8 cellular contexts compared by ENCODE assay signal in genomic region chr19:8367327-8368001, GRCh38. TPM values are rescaled to one million over a fixed set of nuclear protein-coding genes. Genes with fewer than 3 reads are reported as not detected.
DNase-seq lines count a peak whose midpoint lies in the region; ATAC-seq and TF ChIP-seq lines count a peak whose summit lies in the region.

No MANE protein-coding gene starts in this region.

- ATAC-seq in sciatic nerve (peak; percentile 62), HG03159 (IDR thresholded peaks at IDR 0.05; ENCODE audit: unreplicated experiment) (no peak)

- no peaks in the 10 kb centered on the region for H3K9me3 ChIP-seq in effector memory CD4-positive, alpha-beta T cell (ENCODE audit: control insufficient read depth, low read length)

- H3K4me1 ChIP-seq in effector memory CD4-positive, alpha-beta T cell (ENCODE audit: control insufficient read depth, insufficient read depth, low read length, poor library complexity, severe bottlenecking): peaks cover 16% of the 10 kb centered on the region

- no peaks in the 10 kb centered on the region for H3K36me3 ChIP-seq in effector memory CD4-positive, alpha-beta T cell (ENCODE audit: control insufficient read depth, insufficient read depth, low read length)

- peak; percentile 96 for DNase-seq in AG09319 (ENCODE audit: extremely low read depth, low read depth)
- DNase-seq in LHCN-M2 (ENCODE audit: low read depth): peak; percentile 97
- DNase-seq in astrocyte of the hippocampus (ENCODE audit: low read depth, low spot score): peak; percentile 99
- DNase-seq in hippocampal formation (lab: John Stamatoyannopoulos, UW): peak; percentile 66 to 70
- DNase-seq in sciatic nerve (ENCODE audit: low spot score): peak; percentile 91
- DNase-seq in GM20000 (ENCODE audit: low spot score): no peak
- no peak for DNase-seq in effector memory CD4-positive, alpha-beta T cell

- TF ChIP-seq CTCF in AG09319 (IDR thresholded peaks at IDR 0.05; ENCODE audit: low read depth, low read length): no peak
- TF ChIP-seq CTCF in GM20000 (IDR thresholded peaks at IDR 0.05; ENCODE audit: extremely low read depth, missing control alignments): no peak

- intact Hi-C loops in sciatic nerve (cut with DNase I): no loop called here

- H3K27ac ChIP-seq in effector memory CD4-positive, alpha-beta T cell (ENCODE audit: insufficient read depth, low read length, poor library complexity, severe bottlenecking): no peak overlapping the region

- H3K27me3 ChIP-seq in effector memory CD4-positive, alpha-beta T cell (replicated peaks; ENCODE audit: control insufficient read depth, insufficient read depth, low read length, poor library complexity, severe bottlenecking): peaks cover 10% of the 10 kb centered on the region

- no peak overlapping the region for H3K4me3 ChIP-seq in effector memory CD4-positive, alpha-beta T cell (ENCODE audit: insufficient read depth, low read depth, low read length, poor library complexity, severe bottlenecking)

RNA-seq across cellular contexts. Expression of gene ANGPTL4, which starts 3.5 kb away (rescaled TPM):
- total RNA-seq in LHCN-M2 (2014; rRNA removed) (48.7 and 82.3 TPM in 2 replicates), sciatic nerve (9.2 TPM)
- 41.9 TPM for polyA plus RNA-seq in LHCN-M2 (2012)

RNA-seq across cellular contexts. Expression of gene RAB11B, which starts 22.7 kb away (rescaled TPM):
- 13.0 and 13.5 TPM in 2 replicates for total RNA-seq in LHCN-M2 (2014; rRNA removed)
- 142 TPM for polyA plus RNA-seq in LHCN-M2 (2012)
- total RNA-seq in sciatic nerve: 91.6 TPM

RNA-seq across cellular contexts. Expression of gene KANK3, which starts 24.4 kb away (rescaled TPM):
- total RNA-seq in LHCN-M2 (2014; rRNA removed) (0.11 and 1.2 TPM in 2 replicates), sciatic nerve (28.2 TPM)
- 0.02 TPM for polyA plus RNA-seq in LHCN-M2 (2012)

RNA-seq across cellular contexts. Expression of gene MARCHF2, which starts 45.6 kb away (rescaled TPM):
- total RNA-seq in LHCN-M2 (2014; rRNA removed) (34.2 and 44.5 TPM in 2 replicates), sciatic nerve (44.7 TPM)
- polyA plus RNA-seq in LHCN-M2 (2012): 22.1 TPM

RNA-seq across cellular contexts. Expression of gene RPS28, which starts 46.2 kb away (rescaled TPM):
- 119 and 242 TPM in 2 replicates for total RNA-seq in LHCN-M2 (2014; rRNA removed)
- polyA plus RNA-seq in LHCN-M2 (2012): 1,568 TPM
- total RNA-seq in sciatic nerve: 893 TPM

Comparison
In these comparisons a context has a peak if more than half of its experiments do, and no peak if none do; other contexts are left out.
1. DNase-seq: peak in AG09319 (single experiment), LHCN-M2 (single experiment), astrocyte of the hippocampus (single experiment), hippocampal formation (2 of 2) and sciatic nerve (single experiment); none in GM20000 (single experiment) and effector memory CD4-positive, alpha-beta T cell (0 of 3).
2. RNA of gene KANK3, which starts 24.4 kb away (total RNA-seq): 28.2 TPM in sciatic nerve (single experiment); 0.11 to 1.2 TPM in LHCN-M2; every median in the first group is over 10 times any median in the second.